ENCODE assay signal across 26 cellular contexts in genomic region chr11:36512016-36512415, GRCh38. TPM values are rescaled to one million over a fixed set of nuclear protein-coding genes. Genes with fewer than 3 reads are reported as not detected.
A peak's percentile ranks its signal among the peaks of the same experiment; 100 is the strongest.
DNase-seq lines count a peak whose midpoint lies in the region; ATAC-seq and TF ChIP-seq lines count a peak whose summit lies in the region.
"Had no signal": no experiment of that assay in that cellular context is flagged by ENCODE, and none has a peak within 500 bp of the region (broad histone marks: within the 10 kb centered on the region; RNA-seq: fewer than 3 reads in every experiment).

No MANE protein-coding gene starts in this region.

- H3K9me3 ChIP-seq in Peyer's patch (no peaks in the 10 kb centered on the region), PC-3 (ENCODE audit: low read length) (no peaks in the 10 kb centered on the region)
- H3K9me3 ChIP-seq: pancreas, thoracic aorta had no signal

- no peaks in the 10 kb centered on the region for H3K9me2 ChIP-seq in PC-3 (replicated peaks; ENCODE audit: low read length)

- H3K36me3 ChIP-seq in Peyer's patch (no peaks in the 10 kb centered on the region), PC-3 (ENCODE audit: low read depth, low read length) (no peaks in the 10 kb centered on the region)
- H3K36me3 ChIP-seq: pancreas, thoracic aorta, WERI-Rb-1 had no signal

- BruUV-seq in PC-3 (replicated peaks; lab: Mats Ljungman, UMichigan), result no TSS peak

- peaks cover 21% of the 10 kb centered on the region for H3K79me2 ChIP-seq in PC-3 (ENCODE audit: low read length)

- no peak for TF ChIP-seq CTCF in Peyer's patch (IDR thresholded peaks at IDR 0.05)
- no peak for TF ChIP-seq CTCF in PC-3 (conservative IDR thresholded peaks at IDR 0.05; ENCODE audit: low read depth, low read length)

- H3K4me1 ChIP-seq in Peyer's patch (peaks cover 0 to 5% (median 2%) of the 10 kb centered on the region in 4 donors), PC-3 (ENCODE audit: insufficient read depth, low read length) (peaks cover 11% of the 10 kb centered on the region; the same call in 1 of the 2 replicates)

- no peak overlapping the region for H3K4me2 ChIP-seq in PC-3 (ENCODE audit: low read length)

- H3F3A ChIP-seq in PC-3 (ENCODE audit: low read length, unreplicated experiment), result no peaks in the 10 kb centered on the region

- H2AFZ ChIP-seq in PC-3 (ENCODE audit: low read length), result no peak overlapping the region

- POLR2A ChIA-PET in PC-3 (lab: Charles Lee; ENCODE audit: unreplicated experiment), result no interaction called here

- H3K4me3 ChIP-seq in Peyer's patch (no peak overlapping the region), PC-3 (ENCODE audit: low read length) (no peak overlapping the region)
- H3K4me3 ChIP-seq: dorsolateral prefrontal cortex, pancreas, thoracic aorta had no signal

- CTCF ChIA-PET in PC-3 (lab: Charles Lee), result no interaction called here

- DNase-seq in EL, result peak; percentile 53
- DNase-seq in Peyer's patch, result peak in 2 of 3 donors; percentile 55 to 72
- DNase-seq in hepatic stellate cell (ENCODE audit: low spot score), result peak; percentile 12
- DNase-seq in renal cortical epithelial cell (ENCODE audit: low read depth), result peak; percentile 47
- DNase-seq in PC-3, result no peak
- DNase-seq: activated CD4-positive, alpha-beta T cell treated with anti-CD3 and anti-CD28 coated beads, Interleukin-2, amount 50 U/mL, for 4 hours; activated naive CD4-positive, alpha-beta T cell treated with anti-CD3 and anti-CD28 coated beads, Interleukin-2, amount 50 U/mL, for 16 hours; AML-193; anterior cingulate cortex; central memory CD4-positive, alpha-beta T cell; DMS53; dorsolateral prefrontal cortex; Kasumi-1; left cardiac atrium; naive B cell; NCI-H1694; pancreas; right cardiac atrium; stimulated activated CD4-positive, alpha-beta T cell treated with anti-CD3 and anti-CD28 coated beads, Interleukin-12 subunit alpha, Interleukin-12 subunit beta, amount 100 ng/mL, for 4 hours; stimulated activated CD4-positive, alpha-beta T cell treated with anti-CD3 and anti-CD28 coated beads, Interleukin-4, amount 100 ng/mL, for 24 hours; stimulated activated naive CD8-positive, alpha-beta T cell treated with anti-CD3 and anti-CD28 coated beads, Interleukin-15, Interleukin-2, amounts not matched to agents 100 U/mL and 50 U/mL, for 24 hours; T-helper 9 cell; WERI-Rb-1 had no signal

- peaks cover 19% of the 10 kb centered on the region; the same call in 1 of the 2 replicates for H4K20me1 ChIP-seq in PC-3 (ENCODE audit: low read length)

- intact Hi-C loops in PC-3 (cut with micrococcal nuclease), result no loop called here

- H3K27me3 ChIP-seq in Peyer's patch (no peaks in the 10 kb centered on the region), PC-3 (ENCODE audit: low read length) (no peaks in the 10 kb centered on the region)
- H3K27me3 ChIP-seq: dorsolateral prefrontal cortex, pancreas had no signal

- no peak for TF ChIP-seq POLR2A in Peyer's patch (IDR thresholded peaks at IDR 0.05)

- H3K27ac ChIP-seq in Peyer's patch, result peak overlapping the region in 1 of 4 donors; percentile 17
- H3K27ac ChIP-seq in PC-3 (ENCODE audit: low read length), result no peak overlapping the region
- H3K27ac ChIP-seq: dorsolateral prefrontal cortex, pancreas, thoracic aorta, WERI-Rb-1 had no signal

- H3K9ac ChIP-seq in PC-3 (ENCODE audit: low read length), result no peak overlapping the region

- ATAC-seq in GM18498 (IDR thresholded peaks at IDR 0.05; ENCODE audit: unreplicated experiment), result no peak
- ATAC-seq in HG02763 (IDR thresholded peaks at IDR 0.05; ENCODE audit: unreplicated experiment), result no peak
- ATAC-seq in PC-3, result no peak
- ATAC-seq: left cardiac atrium; pancreas; right cardiac atrium; stimulated activated naive CD8-positive, alpha-beta T cell treated with anti-CD3 and anti-CD28 coated beads, Interleukin-15, Interleukin-2, amounts not matched to agents 100 U/mL and 50 U/mL, for 24 hours had no signal

RNA-seq across cellular contexts. Expression of gene TRAF6, which starts 1.9 kb away (rescaled TPM):
- 10 to 100 TPM in 3 of 4 donors, 1 to 10 TPM in 1; 6.6 to 25.1 (median 18.4) TPM for total RNA-seq in Peyer's patch
- 10.2 and 15.6 TPM in 2 replicates for total RNA-seq in renal cortical epithelial cell
- total RNA-seq in PC-3 (2014; rRNA removed), result 4.0 and 4.1 TPM in 2 replicates

RNA-seq across cellular contexts. Expression of gene RAG1, which starts 55.8 kb away (rescaled TPM):
- total RNA-seq in Peyer's patch, result 1 to 10 TPM; 1.9 to 5.0 (median 3.1) TPM
- 2.6 and 3.7 TPM in 2 replicates for total RNA-seq in renal cortical epithelial cell
- 0.15 and 0.23 TPM in 2 replicates for total RNA-seq in PC-3 (2014; rRNA removed)
